1 cellular context compared by ENCODE assay signal in genomic region chr18:44771957-44772917, GRCh38.
A peak's percentile ranks its signal among the peaks of the same experiment; 100 is the strongest.
TF ChIP-seq lines count a peak whose summit lies in the region.

No MANE protein-coding gene starts in this region.

TF ChIP-seq in HepG2, 621 proteins besides CTCF, POLR2A, EP300 and RAD21 (continued from another document and continues in another):
- TF ChIP-seq NFKBIZ (CRISPR knock-in tag; IDR thresholded peaks at IDR 0.05) (no peak), ZSCAN22 (CRISPR knock-in tag; IDR thresholded peaks at IDR 0.05) (no peak), SCMH1 (CRISPR knock-in tag; IDR thresholded peaks at IDR 0.05; ENCODE audit: borderline replicate concordance) (no peak), ZNF850 (CRISPR knock-in tag; conservative IDR thresholded peaks at IDR 0.05) (no peak), HMGA1 (CRISPR knock-in tag; conservative IDR thresholded peaks at IDR 0.05) (no peak), JUN (CRISPR knock-in tag; IDR thresholded peaks at IDR 0.05) (no peak), IRF2 (CRISPR knock-in tag; IDR thresholded peaks at IDR 0.05) (0 out of 2 replicates have a peak, but pooled peaks have one; percentile 59), HNF4G (IDR thresholded peaks at IDR 0.05; ENCODE audit: borderline replicate concordance, low read depth, low read length) (peak; percentile 82), HNF4G (CRISPR knock-in tag; IDR thresholded peaks at IDR 0.05; ENCODE audit: borderline replicate concordance, low read depth) (no peak), ZSCAN9 (CRISPR knock-in tag; IDR thresholded peaks at IDR 0.05; ENCODE audit: borderline replicate concordance) (peak; percentile 76), KLF6 (CRISPR knock-in tag; IDR thresholded peaks at IDR 0.05) (no peak), ZNF563 (CRISPR knock-in tag; IDR thresholded peaks at IDR 0.05) (no peak), ZNF33B (CRISPR knock-in tag; IDR thresholded peaks at IDR 0.05) (no peak), ZNF253 (CRISPR knock-in tag; IDR thresholded peaks at IDR 0.05; ENCODE audit: borderline replicate concordance) (no peak), KDM5A (IDR thresholded peaks at IDR 0.05; ENCODE audit: borderline replicate concordance, low read length) (no peak), HOMEZ (CRISPR knock-in tag; IDR thresholded peaks at IDR 0.05; ENCODE audit: low read depth) (peak; percentile 48; the same call in 1 of the 2 replicates), ZNF12 (CRISPR knock-in tag; IDR thresholded peaks at IDR 0.05) (peak; percentile 76; the same call in 1 of the 2 replicates), ZNF841 (CRISPR knock-in tag; IDR thresholded peaks at IDR 0.05; ENCODE audit: borderline replicate concordance) (no peak), MLLT10 (CRISPR knock-in tag; IDR thresholded peaks at IDR 0.05) (no peak), NCOA2 (CRISPR knock-in tag; IDR thresholded peaks at IDR 0.05) (peak; percentile 78), FOXO1 (CRISPR knock-in tag; IDR thresholded peaks at IDR 0.05) (peak; percentile 58; the same call in 1 of the 2 replicates), RBFOX2 (IDR thresholded peaks at IDR 0.05; ENCODE audit: low read depth, low read length) (no peak), POGZ (CRISPR knock-in tag; IDR thresholded peaks at IDR 0.05) (peak; percentile 60), TERF1 (CRISPR knock-in tag; IDR thresholded peaks at IDR 0.05) (no peak), NAIF1 (CRISPR knock-in tag; IDR thresholded peaks at IDR 0.05; ENCODE audit: borderline replicate concordance) (no peak), MEF2D (CRISPR knock-in tag; IDR thresholded peaks at IDR 0.05) (no peak), ZNF101 (CRISPR knock-in tag; IDR thresholded peaks at IDR 0.05; ENCODE audit: borderline replicate concordance, low read depth) (no peak), CEBPB (IDR thresholded peaks at IDR 0.05; ENCODE audit: borderline replicate concordance, low read depth, low read length) (no peak), MBNL3 (CRISPR knock-in tag; conservative IDR thresholded peaks at IDR 0.05) (no peak), TFE3 (CRISPR knock-in tag; IDR thresholded peaks at IDR 0.05) (no peak), ZNF292 (CRISPR knock-in tag; IDR thresholded peaks at IDR 0.05; ENCODE audit: borderline replicate concordance, low read depth) (no peak), CSRNP1 (CRISPR knock-in tag; IDR thresholded peaks at IDR 0.05) (no peak), FOXO4 (CRISPR knock-in tag; conservative IDR thresholded peaks at IDR 0.05) (no peak), TBX3 (IDR thresholded peaks at IDR 0.05; ENCODE audit: borderline replicate concordance) (peak; percentile 61; the same call in 1 of the 2 replicates), YEATS2 (CRISPR knock-in tag; IDR thresholded peaks at IDR 0.05; ENCODE audit: borderline replicate concordance) (no peak), SETDB1 (CRISPR knock-in tag; IDR thresholded peaks at IDR 0.05; ENCODE audit: borderline replicate concordance) (no peak), ATF1 (CRISPR knock-in tag; IDR thresholded peaks at IDR 0.05) (no peak), MYNN (CRISPR knock-in tag; IDR thresholded peaks at IDR 0.05; ENCODE audit: low read depth) (no peak), ZNF281 (CRISPR knock-in tag; IDR thresholded peaks at IDR 0.05; ENCODE audit: borderline replicate concordance) (peak; percentile 48; the same call in 1 of the 2 replicates), ZFY (CRISPR knock-in tag; IDR thresholded peaks at IDR 0.05) (no peak), ZC3H13 (CRISPR knock-in tag; IDR thresholded peaks at IDR 0.05) (no peak), ZNF280D (CRISPR knock-in tag; IDR thresholded peaks at IDR 0.05) (no peak), HNF4A (CRISPR knock-in tag; IDR thresholded peaks at IDR 0.05) (peak; percentile 80), REL (CRISPR knock-in tag; conservative IDR thresholded peaks at IDR 0.05) (no peak), ZSCAN29 (CRISPR knock-in tag; conservative IDR thresholded peaks at IDR 0.05) (no peak), RXRA (CRISPR knock-in tag; IDR thresholded peaks at IDR 0.05) (peak; percentile 44; the same call in 1 of the 2 replicates), ZNF350 (CRISPR knock-in tag; IDR thresholded peaks at IDR 0.05; ENCODE audit: borderline replicate concordance, low read depth) (no peak), ZNF496 (CRISPR knock-in tag; IDR thresholded peaks at IDR 0.05; ENCODE audit: insufficient replicate concordance) (no peak), PHF8 (CRISPR knock-in tag; IDR thresholded peaks at IDR 0.05) (no peak), ARID3A (IDR thresholded peaks at IDR 0.05; ENCODE audit: low read depth, low read length) (peak; percentile 91), ZNF430 (CRISPR knock-in tag; IDR thresholded peaks at IDR 0.05) (0 out of 2 replicates have a peak, but pooled peaks have one; percentile 39), SPEN (CRISPR knock-in tag; IDR thresholded peaks at IDR 0.05; ENCODE audit: low read depth) (no peak), STAT6 (CRISPR knock-in tag; IDR thresholded peaks at IDR 0.05; ENCODE audit: borderline replicate concordance) (no peak)
